ENCODE assay signal across 27 cellular contexts in genomic region chr17:35322749-35323148, GRCh38.
"Had no signal": no experiment of that assay in that cellular context is flagged by ENCODE, and none has a peak within 500 bp of the region (broad histone marks: within the 10 kb centered on the region; RNA-seq: fewer than 3 reads in every experiment).

No MANE protein-coding gene starts in this region.

- DNase-seq: colonic mucosa; cortex of kidney; dermis blood vessel endothelial cell; dorsolateral prefrontal cortex; effector CD4-positive, alpha-beta T cell; effector CD8-positive, alpha-beta T cell; effector memory CD4-positive, alpha-beta T cell; effector memory CD8-positive, alpha-beta T cell; endodermal cell; erythroblast; esophagus squamous epithelium; foreskin fibroblast; foreskin keratinocyte; foreskin melanocyte; gastrocnemius medialis; glutamatergic neuron; head of caudate nucleus; heart left ventricle; heart right ventricle; hippocampal formation had no signal

- H3K4me1 ChIP-seq: colonic mucosa, esophagus muscularis mucosa, esophagus squamous epithelium, foreskin keratinocyte, gastroesophageal sphincter, heart right ventricle had no signal

- FAIRE-seq: endometrium had no signal

- H3K36me3 ChIP-seq: colonic mucosa, esophagus muscularis mucosa, esophagus squamous epithelium, gastroesophageal sphincter had no signal

- H3K9me3 ChIP-seq: colonic mucosa, esophagus muscularis mucosa, esophagus squamous epithelium, gastrocnemius medialis had no signal

- H3K4me3 ChIP-seq: colonic mucosa, coronary artery, dorsolateral prefrontal cortex, esophagus muscularis mucosa, esophagus squamous epithelium, gastrocnemius medialis, gastroesophageal sphincter, heart left ventricle, heart right ventricle, hepatocyte had no signal

- ATAC-seq: effector memory CD8-positive, alpha-beta T cell; esophagus mucosa; foreskin keratinocyte; gastrocnemius medialis; gastroesophageal sphincter; heart left ventricle had no signal

- H3K27ac ChIP-seq: colonic mucosa, coronary artery, dorsolateral prefrontal cortex, epithelial cell of prostate, esophagus muscularis mucosa, esophagus squamous epithelium, foreskin keratinocyte, gastrocnemius medialis, gastroesophageal sphincter, heart left ventricle, heart right ventricle, hepatocyte had no signal
